Comparison of ENCODE assay signal across 2 cellular contexts in the genomic region with DNA sequence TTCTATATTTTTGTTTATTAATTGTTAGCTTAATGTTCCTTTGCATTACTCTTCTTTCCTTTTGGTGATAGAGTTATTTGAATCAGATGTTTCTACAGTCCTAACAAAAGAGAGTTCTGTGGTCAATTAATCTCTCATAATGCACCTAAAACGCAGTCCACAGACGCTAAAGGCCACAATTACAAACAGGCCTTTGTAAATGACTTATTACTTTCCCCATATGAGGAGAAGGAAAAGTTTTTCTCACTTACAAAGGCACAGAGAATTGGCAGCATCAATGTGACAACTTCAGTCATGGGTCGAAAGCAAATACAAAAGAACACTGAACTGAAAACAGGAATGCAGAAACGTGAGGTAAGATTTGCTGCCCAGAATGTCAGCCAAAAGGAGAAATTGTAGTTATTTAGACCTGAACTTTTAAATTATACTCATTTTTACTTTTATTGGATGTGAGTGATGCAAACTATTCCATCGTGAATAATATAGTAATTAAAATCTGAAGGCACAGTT.
TF ChIP-seq lines count a peak whose summit lies in the region.

No MANE protein-coding gene starts in this region.

TF ChIP-seq in SK-N-SH, 30 proteins besides CTCF, POLR2A, EP300 and RAD21 (continued from another document):
- TF ChIP-seq JUND (IDR thresholded peaks at IDR 0.05) (no peak), TCF12 (IDR thresholded peaks at IDR 0.05) (no peak), NFIC (IDR thresholded peaks at IDR 0.05; ENCODE audit: borderline replicate concordance) (no peak), MEF2A (IDR thresholded peaks at IDR 0.05; ENCODE audit: borderline replicate concordance, low read depth) (no peak), FOSL2 (IDR thresholded peaks at IDR 0.05; ENCODE audit: borderline replicate concordance, low read depth) (no peak), TEAD4 (IDR thresholded peaks at IDR 0.05; ENCODE audit: borderline replicate concordance, insufficient read depth) (no peak)
- TF ChIP-seq, protein P1, sequence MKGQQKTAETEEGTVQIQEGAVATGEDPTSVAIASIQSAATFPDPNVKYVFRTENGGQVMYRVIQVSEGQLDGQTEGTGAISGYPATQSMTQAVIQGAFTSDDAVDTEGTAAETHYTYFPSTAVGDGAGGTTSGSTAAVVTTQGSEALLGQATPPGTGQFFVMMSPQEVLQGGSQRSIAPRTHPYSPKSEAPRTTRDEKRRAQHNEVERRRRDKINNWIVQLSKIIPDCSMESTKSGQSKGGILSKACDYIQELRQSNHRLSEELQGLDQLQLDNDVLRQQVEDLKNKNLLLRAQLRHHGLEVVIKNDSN (IDR thresholded peaks at IDR 0.05; ENCODE audit: borderline replicate concordance, low read depth), result no peak

TF ChIP-seq in SK-N-SH treated with all-trans-retinoic acid at 6 μM for 48 hours, 23 proteins besides CTCF, POLR2A, EP300 and RAD21 (continued from another document):
- TF ChIP-seq POU6F1 (CRISPR knock-in tag; IDR thresholded peaks at IDR 0.05; ENCODE audit: borderline replicate concordance, low read depth) (no peak), RARB (CRISPR knock-in tag; IDR thresholded peaks at IDR 0.05) (no peak), OSR1 (CRISPR knock-in tag; IDR thresholded peaks at IDR 0.05) (no peak), GLIS3 (CRISPR knock-in tag; IDR thresholded peaks at IDR 0.05) (no peak), BACH2 (CRISPR knock-in tag; IDR thresholded peaks at IDR 0.05; ENCODE audit: borderline replicate concordance) (no peak), ZC3H10 (CRISPR knock-in tag; IDR thresholded peaks at IDR 0.05) (no peak), ARNTL (CRISPR knock-in tag; IDR thresholded peaks at IDR 0.05; ENCODE audit: borderline replicate concordance, low read depth) (no peak), CSDC2 (CRISPR knock-in tag; IDR thresholded peaks at IDR 0.05) (no peak), ZFP3 (CRISPR knock-in tag; IDR thresholded peaks at IDR 0.05) (no peak), TSHZ2 (CRISPR knock-in tag; IDR thresholded peaks at IDR 0.05) (no peak), ZNF8 (CRISPR knock-in tag; IDR thresholded peaks at IDR 0.05) (no peak), PATZ1 (CRISPR knock-in tag; IDR thresholded peaks at IDR 0.05; ENCODE audit: borderline replicate concordance) (no peak), ZNF565 (CRISPR knock-in tag; conservative IDR thresholded peaks at IDR 0.05; ENCODE audit: low read depth) (no peak), ESRRG (CRISPR knock-in tag; IDR thresholded peaks at IDR 0.05) (no peak)
- TF ChIP-seq, protein P2, sequence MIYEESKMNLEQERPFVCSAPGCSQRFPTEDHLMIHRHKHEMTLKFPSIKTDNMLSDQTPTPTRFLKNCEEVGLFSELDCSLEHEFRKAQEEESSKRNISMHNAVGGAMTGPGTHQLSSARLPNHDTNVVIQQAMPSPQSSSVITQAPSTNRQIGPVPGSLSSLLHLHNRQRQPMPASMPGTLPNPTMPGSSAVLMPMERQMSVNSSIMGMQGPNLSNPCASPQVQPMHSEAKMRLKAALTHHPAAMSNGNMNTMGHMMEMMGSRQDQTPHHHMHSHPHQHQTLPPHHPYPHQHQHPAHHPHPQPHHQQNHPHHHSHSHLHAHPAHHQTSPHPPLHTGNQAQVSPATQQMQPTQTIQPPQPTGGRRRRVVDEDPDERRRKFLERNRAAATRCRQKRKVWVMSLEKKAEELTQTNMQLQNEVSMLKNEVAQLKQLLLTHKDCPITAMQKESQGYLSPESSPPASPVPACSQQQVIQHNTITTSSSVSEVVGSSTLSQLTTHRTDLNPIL (CRISPR knock-in tag; IDR thresholded peaks at IDR 0.05; ENCODE audit: low read depth), result no peak
